In the genomic region with DNA sequence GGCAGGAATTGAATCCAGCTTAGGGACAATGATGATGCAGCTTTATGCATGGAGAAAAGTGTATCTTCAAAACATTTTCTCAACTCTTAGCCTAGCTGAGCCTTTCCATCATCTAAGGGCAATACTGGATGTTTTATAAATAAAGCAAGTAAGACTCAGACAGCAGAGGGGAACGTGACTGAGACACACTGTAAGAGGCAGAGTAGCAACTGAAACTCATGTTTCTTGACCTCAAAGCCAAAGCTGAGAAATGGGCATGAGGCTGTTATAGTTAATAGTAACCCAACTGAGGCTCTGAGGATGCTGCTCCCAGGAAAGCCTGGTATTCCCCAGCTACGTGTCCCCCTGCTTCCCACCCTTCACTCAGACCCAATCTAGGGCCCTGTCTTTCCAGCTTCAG, we compare ENCODE assay signal across 1 cellular context.
A peak's percentile ranks its signal among the peaks of the same experiment; 100 is the strongest.
TF ChIP-seq lines count a peak whose summit lies in the region.

No MANE protein-coding gene starts in this region.

TF ChIP-seq in GM12878, 131 proteins besides CTCF, POLR2A, EP300 and RAD21 (continued from another document):
- peak; percentile 53 to 57; a peak in 3 of 4 replicates for TF ChIP-seq BHLHE40 (IDR thresholded peaks at IDR 0.05; ENCODE audit: borderline replicate concordance in 1 of 2, low read depth in 2 of 2, low read length in 1 of 2)
